In the genomic region with DNA sequence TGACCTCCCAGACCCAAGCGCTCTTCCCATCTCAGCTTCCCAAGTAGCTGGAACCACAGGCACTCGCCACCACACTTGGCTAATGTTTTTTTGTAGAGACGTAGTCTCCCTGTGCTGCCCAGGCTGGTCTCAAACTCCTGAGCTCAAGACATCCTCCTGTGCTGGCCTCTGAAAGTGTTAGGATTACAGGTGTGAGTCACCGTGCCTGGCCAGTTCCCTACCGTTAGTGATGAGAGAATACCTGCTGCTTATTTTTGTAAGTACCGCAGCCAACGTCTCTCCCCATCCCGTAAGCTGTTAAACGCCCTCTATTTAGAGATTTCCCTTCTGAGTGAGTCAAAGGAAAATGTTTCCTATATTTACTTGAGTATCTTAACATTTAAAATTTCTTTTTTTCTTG, we compare ENCODE assay signal across 13 cellular contexts. TPM values are rescaled to one million over a fixed set of nuclear protein-coding genes. Genes with fewer than 3 reads are reported as not detected.
DNase-seq lines count a peak whose midpoint lies in the region; ATAC-seq and TF ChIP-seq lines count a peak whose summit lies in the region.
"Had no signal": no experiment of that assay in that cellular context is flagged by ENCODE, and none has a peak within 500 bp of the region (broad histone marks: within the 10 kb centered on the region; RNA-seq: fewer than 3 reads in every experiment).

No MANE protein-coding gene starts in this region.

- no peak overlapping the region for H3K4me2 ChIP-seq in mammary epithelial cell (ENCODE audit: insufficient read depth, low read depth, low read length)

- TF ChIP-seq POLR2A in esophagus muscularis mucosa (IDR thresholded peaks at IDR 0.05; ENCODE audit: low read depth) (no peak), gastrocnemius medialis (IDR thresholded peaks at IDR 0.05) (no peak)

- H3K36me3 ChIP-seq in mammary epithelial cell (ENCODE audit: insufficient read depth, low read length), result no peaks in the 10 kb centered on the region
- H3K36me3 ChIP-seq in esophagus muscularis mucosa, result peaks cover 0 to 85% (median 75%) of the 10 kb centered on the region in 4 donors
- peaks cover 0 to 9% of the 10 kb centered on the region in 2 donors for H3K36me3 ChIP-seq in gastrocnemius medialis
- H3K36me3 ChIP-seq in upper lobe of right lung, result no peaks in the 10 kb centered on the region

- no TSS peak for BruUV-seq in MCF 10A (replicated peaks; lab: Mats Ljungman, UMichigan)
- BruUV-seq in mammary epithelial cell (replicated peaks; lab: Mats Ljungman, UMichigan), result no TSS peak

- in situ Hi-C loops in mammary epithelial cell (cut with MboI; ENCODE audit: low sequenced_read_pairs in 2 of 2), result no loop called here
- in situ Hi-C loops in gastrocnemius medialis (cut with MboI; ENCODE audit: low sequenced_read_pairs in 4 of 4), result no loop called here

- CTCF ChIA-PET in MCF 10A (lab: Yijun Ruan, JAX), result interaction anchor here (0.7 to 2.3 kb wide), 4 partner anchors 25 to 86 kb away, joined by 3 to 9 read pairs (median 4); no protein-coding TSS in a partner anchor
- CTCF ChIA-PET in mammary epithelial cell (lab: Charles Lee; ENCODE audit: low non-redundant PET), result no interaction called here

- no peak for TF ChIP-seq EP300 in esophagus muscularis mucosa (IDR thresholded peaks at IDR 0.05)

- peaks cover 4% of the 10 kb centered on the region for H3K4me1 ChIP-seq in mammary epithelial cell (ENCODE audit: insufficient read depth, low read length)
- H3K4me1 ChIP-seq in esophagus muscularis mucosa, result peaks cover 76 to 94% (median 82%) of the 10 kb centered on the region in 4 donors
- H3K4me1 ChIP-seq in gastrocnemius medialis, result peaks cover 60 to 78% of the 10 kb centered on the region in 2 donors
- peaks cover 5% of the 10 kb centered on the region for H3K4me1 ChIP-seq in upper lobe of right lung

- H3K27me3 ChIP-seq in mammary epithelial cell (ENCODE audit: insufficient read depth, low read length) (no peaks in the 10 kb centered on the region), esophagus muscularis mucosa (no peaks in the 10 kb centered on the region), gastrocnemius medialis (no peaks in the 10 kb centered on the region), upper lobe of right lung (no peaks in the 10 kb centered on the region)

- no peak overlapping the region for H2AFZ ChIP-seq in mammary epithelial cell (ENCODE audit: low read depth, low read length)

- H3K27me3 Mint-ChIP-seq in MCF 10A (ENCODE audit: insufficient read depth, unreplicated experiment), result no peaks in the 10 kb centered on the region

- TF ChIP-seq CTCF in MCF 10A (IDR thresholded peaks at IDR 0.05; ENCODE audit: unreplicated experiment) (no peak), mammary epithelial cell (conservative IDR thresholded peaks at IDR 0.05 in 1 of 2, IDR thresholded peaks at IDR 0.05 in 1 of 2; ENCODE audit: extremely low read depth in 1 of 2, insufficient read depth in 1 of 2, low read depth in 1 of 2, low read length in 2 of 2) (no peak), esophagus muscularis mucosa (IDR thresholded peaks at IDR 0.05) (no peak), gastrocnemius medialis (IDR thresholded peaks at IDR 0.05 in 4 of 5, conservative IDR thresholded peaks at IDR 0.05 in 1 of 5) (no peak), upper lobe of right lung (IDR thresholded peaks at IDR 0.05) (no peak)

- no peaks in the 10 kb centered on the region for H3K36me3 Mint-ChIP-seq in MCF 10A (ENCODE audit: insufficient read depth, unreplicated experiment)
- H3K36me3 Mint-ChIP-seq: CD8-positive, alpha-beta T cell had no signal

- no peaks in the 10 kb centered on the region for H4K20me1 ChIP-seq in mammary epithelial cell (ENCODE audit: insufficient read depth, low read length)

- 93% methylated on average over 9 of the region's 9 CpGs for WGBS in mammary epithelial cell (ENCODE audit: low coverage, missing lambda C conversion rate)
- WGBS in esophagus muscularis mucosa, result 75% methylated on average over 9 of the region's 9 CpGs

- no peaks in the 10 kb centered on the region for H3K79me2 ChIP-seq in mammary epithelial cell (ENCODE audit: insufficient read depth, low read length)

- ATAC-seq in gastrocnemius medialis, result no peak
- ATAC-seq in upper lobe of right lung, result no peak
- no peak for ATAC-seq in HG03175 (IDR thresholded peaks at IDR 0.05; ENCODE audit: unreplicated experiment)
- ATAC-seq: CD8-positive, alpha-beta T cell had no signal

- no peak overlapping the region for H3K4me3 ChIP-seq in mammary epithelial cell (replicated peaks in 1 of 3; ENCODE audit: insufficient read depth in 1 of 3, low read depth in 2 of 3, low read length in 3 of 3)
- H3K4me3 ChIP-seq in esophagus muscularis mucosa, result no peak overlapping the region
- no peak overlapping the region for H3K4me3 ChIP-seq in gastrocnemius medialis
- no peak overlapping the region for H3K4me3 ChIP-seq in upper lobe of right lung

- POLR2A ChIA-PET in MCF 10A (lab: Yijun Ruan, JAX), result interaction anchor here (1.0 kb wide), 1 partner anchor 21 kb away, joined by 3 read pairs; no protein-coding TSS in a partner anchor

- DNase-seq in MCF 10A (ENCODE audit: unreplicated experiment), result peak; percentile 50
- DNase-seq in mammary epithelial cell, result no peak
- DNase-seq in esophagus muscularis mucosa (ENCODE audit: extremely low spot score), result no peak
- DNase-seq in gastrocnemius medialis, result no peak
- DNase-seq in upper lobe of right lung, result no peak
- DNase-seq in OCI-M1 (lab: John Stamatoyannopoulos, UW), result no peak
- no peak for DNase-seq in stimulated activated CD4-positive, alpha-beta T cell treated with anti-CD3 and anti-CD28 coated beads, Interleukin-1b, Interleukin-23, amount 100 ng/mL, for 48 hours
- DNase-seq: CD8-positive, alpha-beta T cell; NCI-H1048; NCI-H146; NCI-H2227 treated with DMSO at 0.1 percent for 48 hours had no signal

- no peaks in the 10 kb centered on the region for H3K9me3 ChIP-seq in mammary epithelial cell (replicated peaks; ENCODE audit: insufficient read depth, low read length)
- H3K9me3 ChIP-seq in esophagus muscularis mucosa, result no peaks in the 10 kb centered on the region
- H3K9me3 ChIP-seq in gastrocnemius medialis, result no peaks in the 10 kb centered on the region
- H3K9me3 ChIP-seq in upper lobe of right lung, result no peaks in the 10 kb centered on the region

- dilution Hi-C loops in mammary epithelial cell (cut with HindIII; ENCODE audit: low sequenced_read_pairs), result no loop called here

- H3K4me3 Mint-ChIP-seq in MCF 10A (ENCODE audit: unreplicated experiment), result no peak overlapping the region
- H3K4me3 Mint-ChIP-seq: CD8-positive, alpha-beta T cell had no signal

- intact Hi-C loops in MCF 10A (cut with micrococcal nuclease) (no loop called here), mammary epithelial cell (cut with micrococcal nuclease) (loop anchor here (2.0 kb wide), 1 partner anchor 14 kb away; no protein-coding TSS in a partner anchor), esophagus muscularis mucosa (cut with DNase I) (no loop called here), gastrocnemius medialis (cut with DNase I; ENCODE audit: low total_unique reads) (loop anchor here (5.0 kb wide), 1 partner anchor 42 kb away; no protein-coding TSS in a partner anchor), upper lobe of right lung (cut with DNase I) (no loop called here)

- H3K27ac ChIP-seq in mammary epithelial cell (ENCODE audit: insufficient read depth, low read depth, low read length) (no peak overlapping the region), esophagus muscularis mucosa (replicated peaks in 1 of 4) (peak overlapping the region; percentile 69 to 91 (median 90)), gastrocnemius medialis (peak overlapping the region; percentile 76 to 86 (median 83)), upper lobe of right lung (peak overlapping the region; percentile 0)
- H3K27ac ChIP-seq: 22Rv1 had no signal

- H3K4me1 Mint-ChIP-seq in MCF 10A (ENCODE audit: insufficient read depth, unreplicated experiment), result peaks cover 9% of the 10 kb centered on the region

- H3K9me3 Mint-ChIP-seq in MCF 10A (ENCODE audit: unreplicated experiment), result no peaks in the 10 kb centered on the region
- H3K9me3 Mint-ChIP-seq: CD8-positive, alpha-beta T cell had no signal

- no peak overlapping the region for H3K27ac Mint-ChIP-seq in MCF 10A (ENCODE audit: low read depth, unreplicated experiment)
- H3K27ac Mint-ChIP-seq: CD8-positive, alpha-beta T cell had no signal

- H3K9ac ChIP-seq in mammary epithelial cell (ENCODE audit: insufficient read depth, low read length), result no peak overlapping the region

RNA-seq across cellular contexts. Expression of a gene that starts 38.5 kb away (rescaled TPM):
- total RNA-seq in MCF 10A (2022) (74.6 and 98.1 TPM in 2 replicates), mammary epithelial cell (100 to 1,000 TPM; 105 to 364 TPM), esophagus muscularis mucosa (10 to 100 TPM; 40.7 to 86.8 (median 83.4) TPM), gastrocnemius medialis (100 to 1,000 TPM; 157 to 572 (median 272) TPM), upper lobe of right lung (190 TPM)
- 290 TPM for polyA plus RNA-seq in mammary epithelial cell
- polyA minus RNA-seq in mammary epithelial cell, result 643 TPM

Comparison
In these comparisons a context has a peak if more than half of its experiments do, and no peak if none do; other contexts are left out.
1. intact Hi-C loops: an anchor here in mammary epithelial cell (2.0 kb wide) and gastrocnemius medialis (5.0 kb wide); none called in MCF 10A, esophagus muscularis mucosa and upper lobe of right lung.